Comparison of ENCODE assay signal across 1 cellular context in the genomic region with DNA sequence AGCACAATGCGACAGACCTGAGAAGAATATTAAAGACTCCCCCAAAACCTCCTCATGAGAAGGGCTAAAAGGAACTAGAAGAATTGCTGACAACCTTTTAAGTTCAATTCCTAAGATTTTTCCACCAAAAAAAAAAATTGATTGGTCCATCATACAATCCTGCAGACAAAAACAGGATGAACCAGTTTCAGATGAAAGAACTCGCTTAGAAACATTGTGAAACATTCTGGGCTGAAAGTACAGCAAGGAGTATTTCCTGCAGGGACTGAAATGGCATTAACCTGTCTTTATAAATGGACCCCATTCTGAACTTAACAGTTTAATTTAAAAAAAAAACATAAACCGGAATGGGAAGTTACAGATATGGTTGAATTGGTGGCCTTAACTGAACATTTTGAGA.
TF ChIP-seq lines count a peak whose summit lies in the region.

No MANE protein-coding gene starts in this region.

TF ChIP-seq in GM23338, 12 proteins besides CTCF, POLR2A, EP300 and RAD21 (continued from another document):
- TF ChIP-seq, protein P1, sequence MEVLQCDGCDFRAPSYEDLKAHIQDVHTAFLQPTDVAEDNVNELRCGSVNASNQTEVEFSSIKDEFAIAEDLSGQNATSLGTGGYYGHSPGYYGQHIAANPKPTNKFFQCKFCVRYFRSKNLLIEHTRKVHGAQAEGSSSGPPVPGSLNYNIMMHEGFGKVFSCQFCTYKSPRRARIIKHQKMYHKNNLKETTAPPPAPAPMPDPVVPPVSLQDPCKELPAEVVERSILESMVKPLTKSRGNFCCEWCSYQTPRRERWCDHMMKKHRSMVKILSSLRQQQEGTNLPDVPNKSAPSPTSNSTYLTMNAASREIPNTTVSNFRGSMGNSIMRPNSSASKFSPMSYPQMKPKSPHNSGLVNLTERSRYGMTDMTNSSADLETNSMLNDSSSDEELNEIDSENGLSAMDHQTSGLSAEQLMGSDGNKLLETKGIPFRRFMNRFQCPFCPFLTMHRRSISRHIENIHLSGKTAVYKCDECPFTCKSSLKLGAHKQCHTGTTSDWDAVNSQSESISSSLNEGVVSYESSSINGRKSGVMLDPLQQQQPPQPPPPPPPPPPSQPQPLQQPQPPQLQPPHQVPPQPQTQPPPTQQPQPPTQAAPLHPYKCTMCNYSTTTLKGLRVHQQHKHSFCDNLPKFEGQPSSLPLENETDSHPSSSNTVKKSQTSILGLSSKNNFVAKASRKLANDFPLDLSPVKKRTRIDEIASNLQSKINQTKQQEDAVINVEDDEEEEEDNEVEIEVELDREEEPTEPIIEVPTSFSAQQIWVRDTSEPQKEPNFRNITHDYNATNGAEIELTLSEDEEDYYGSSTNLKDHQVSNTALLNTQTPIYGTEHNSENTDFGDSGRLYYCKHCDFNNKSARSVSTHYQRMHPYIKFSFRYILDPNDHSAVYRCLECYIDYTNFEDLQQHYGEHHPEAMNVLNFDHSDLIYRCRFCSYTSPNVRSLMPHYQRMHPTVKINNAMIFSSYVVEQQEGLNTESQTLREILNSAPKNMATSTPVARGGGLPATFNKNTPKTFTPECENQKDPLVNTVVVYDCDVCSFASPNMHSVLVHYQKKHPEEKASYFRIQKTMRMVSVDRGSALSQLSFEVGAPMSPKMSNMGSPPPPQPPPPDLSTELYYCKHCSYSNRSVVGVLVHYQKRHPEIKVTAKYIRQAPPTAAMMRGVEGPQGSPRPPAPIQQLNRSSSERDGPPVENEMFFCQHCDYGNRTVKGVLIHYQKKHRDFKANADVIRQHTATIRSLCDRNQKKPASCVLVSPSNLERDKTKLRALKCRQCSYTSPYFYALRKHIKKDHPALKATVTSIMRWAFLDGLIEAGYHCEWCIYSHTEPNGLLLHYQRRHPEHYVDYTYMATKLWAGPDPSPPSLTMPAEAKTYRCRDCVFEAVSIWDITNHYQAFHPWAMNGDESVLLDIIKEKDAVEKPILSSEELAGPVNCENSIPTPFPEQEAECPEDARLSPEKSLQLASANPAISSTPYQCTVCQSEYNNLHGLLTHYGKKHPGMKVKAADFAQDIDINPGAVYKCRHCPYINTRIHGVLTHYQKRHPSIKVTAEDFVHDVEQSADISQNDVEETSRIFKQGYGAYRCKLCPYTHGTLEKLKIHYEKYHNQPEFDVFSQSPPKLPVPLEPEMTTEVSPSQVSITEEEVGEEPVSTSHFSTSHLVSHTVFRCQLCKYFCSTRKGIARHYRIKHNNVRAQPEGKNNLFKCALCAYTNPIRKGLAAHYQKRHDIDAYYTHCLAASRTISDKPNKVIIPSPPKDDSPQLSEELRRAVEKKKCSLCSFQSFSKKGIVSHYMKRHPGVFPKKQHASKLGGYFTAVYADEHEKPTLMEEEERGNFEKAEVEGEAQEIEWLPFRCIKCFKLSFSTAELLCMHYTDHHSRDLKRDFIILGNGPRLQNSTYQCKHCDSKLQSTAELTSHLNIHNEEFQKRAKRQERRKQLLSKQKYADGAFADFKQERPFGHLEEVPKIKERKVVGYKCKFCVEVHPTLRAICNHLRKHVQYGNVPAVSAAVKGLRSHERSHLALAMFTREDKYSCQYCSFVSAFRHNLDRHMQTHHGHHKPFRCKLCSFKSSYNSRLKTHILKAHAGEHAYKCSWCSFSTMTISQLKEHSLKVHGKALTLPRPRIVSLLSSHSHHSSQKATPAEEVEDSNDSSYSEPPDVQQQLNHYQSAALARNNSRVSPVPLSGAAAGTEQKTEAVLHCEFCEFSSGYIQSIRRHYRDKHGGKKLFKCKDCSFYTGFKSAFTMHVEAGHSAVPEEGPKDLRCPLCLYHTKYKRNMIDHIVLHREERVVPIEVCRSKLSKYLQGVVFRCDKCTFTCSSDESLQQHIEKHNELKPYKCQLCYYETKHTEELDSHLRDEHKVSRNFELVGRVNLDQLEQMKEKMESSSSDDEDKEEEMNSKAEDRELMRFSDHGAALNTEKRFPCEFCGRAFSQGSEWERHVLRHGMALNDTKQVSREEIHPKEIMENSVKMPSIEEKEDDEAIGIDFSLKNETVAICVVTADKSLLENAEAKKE (CRISPR knock-in tag; IDR thresholded peaks at IDR 0.05): no peak
- TF ChIP-seq, protein P2, sequence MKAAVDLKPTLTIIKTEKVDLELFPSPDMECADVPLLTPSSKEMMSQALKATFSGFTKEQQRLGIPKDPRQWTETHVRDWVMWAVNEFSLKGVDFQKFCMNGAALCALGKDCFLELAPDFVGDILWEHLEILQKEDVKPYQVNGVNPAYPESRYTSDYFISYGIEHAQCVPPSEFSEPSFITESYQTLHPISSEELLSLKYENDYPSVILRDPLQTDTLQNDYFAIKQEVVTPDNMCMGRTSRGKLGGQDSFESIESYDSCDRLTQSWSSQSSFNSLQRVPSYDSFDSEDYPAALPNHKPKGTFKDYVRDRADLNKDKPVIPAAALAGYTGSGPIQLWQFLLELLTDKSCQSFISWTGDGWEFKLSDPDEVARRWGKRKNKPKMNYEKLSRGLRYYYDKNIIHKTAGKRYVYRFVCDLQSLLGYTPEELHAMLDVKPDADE (IDR thresholded peaks at IDR 0.05): no peak
- no peak for TF ChIP-seq EZH2phosphoT487 (IDR thresholded peaks at IDR 0.05; ENCODE audit: unreplicated experiment)
TF ChIP-seq in GM23338: peak in this region for 0.
